ENCODE assay signal across 15 cellular contexts in genomic region chr17:34227293-34227692, GRCh38. TPM values are rescaled to one million over a fixed set of nuclear protein-coding genes. Genes with fewer than 3 reads are reported as not detected.
"Had no signal": no experiment of that assay in that cellular context is flagged by ENCODE, and none has a peak within 500 bp of the region (broad histone marks: within the 10 kb centered on the region; RNA-seq: fewer than 3 reads in every experiment).

No MANE protein-coding gene starts in this region.

RNA-seq across cellular contexts. Expression of gene CCL2, which starts 27.8 kb away (rescaled TPM):
- polyA plus RNA-seq: naive thymus-derived CD8-positive, alpha-beta T cell had no signal

RNA-seq across cellular contexts. Expression of gene CCL7, which starts 42.7 kb away (rescaled TPM):
- total RNA-seq: naive thymus-derived CD8-positive, alpha-beta T cell; natural killer cell treated with Interleukin-12 subunit alpha and Interleukin-12 subunit beta and Interleukin-15 and Interleukin-18, amount 100 ng/mL, for 72 hours; neural crest cell; osteocyte; pancreas; prostate gland; right atrium auricular region; spleen; testis; transverse colon; urinary bladder; uterus had no signal
- polyA plus RNA-seq: naive thymus-derived CD8-positive, alpha-beta T cell; pancreas; spleen had no signal

RNA-seq across cellular contexts. Expression of gene CCL11, which starts 58.2 kb away (rescaled TPM):
- total RNA-seq: naive thymus-derived CD8-positive, alpha-beta T cell; natural killer cell treated with Interleukin-12 subunit alpha and Interleukin-12 subunit beta and Interleukin-15 and Interleukin-18, amount 100 ng/mL, for 72 hours; neural crest cell; osteocyte; pulmonary artery endothelial cell; smooth muscle cell; suprapubic skin; testis had no signal
- polyA plus RNA-seq: naive thymus-derived CD8-positive, alpha-beta T cell; smooth muscle cell had no signal
